In genomic region chr10:22531441-22531840, GRCh38 we compare ENCODE assay signal across 29 cellular contexts.
"Had no signal": no experiment of that assay in that cellular context is flagged by ENCODE, and none has a peak within 500 bp of the region (broad histone marks: within the 10 kb centered on the region; RNA-seq: fewer than 3 reads in every experiment).

No MANE protein-coding gene starts in this region.

- H3K4me1 ChIP-seq: ascending aorta, breast epithelium, esophagus muscularis mucosa, gastroesophageal sphincter had no signal

- FAIRE-seq: colon had no signal

- H3K27ac ChIP-seq: ascending aorta, breast epithelium, cardiac muscle cell, esophagus muscularis mucosa, gastroesophageal sphincter, heart right ventricle had no signal

- H3K36me3 ChIP-seq: breast epithelium, cardiac muscle cell had no signal

- H3K27me3 ChIP-seq: ascending aorta, breast epithelium, cardiac muscle cell, esophagus muscularis mucosa, gastroesophageal sphincter, heart right ventricle had no signal

- H3K4me3 ChIP-seq: ascending aorta, breast epithelium, cardiac muscle cell, esophagus muscularis mucosa, gastroesophageal sphincter, heart right ventricle had no signal

- ATAC-seq: activated CD4-positive, alpha-beta T cell treated with anti-CD3 and anti-CD28 coated beads for 36 hours; activated naive CD4-positive, alpha-beta T cell treated with anti-CD3 and anti-CD28 coated beads, Interleukin-2, amount 50 U/mL, for 72 hours; activated T-cell treated with anti-CD3 and anti-CD28 coated beads, Interleukin-2, amount 50 U/mL, for 72 hours; effector memory CD8-positive, alpha-beta T cell; gastroesophageal sphincter; heart right ventricle had no signal

- DNase-seq: activated CD4-positive, alpha-beta memory T cell treated with anti-CD3 and anti-CD28 coated beads, Interleukin-2, amount 10 ng/mL, durations not matched to agents 7 days and 5 days; activated CD4-positive, alpha-beta T cell treated with anti-CD3 and anti-CD28 coated beads for 36 hours; activated CD4-positive, alpha-beta T cell treated with anti-CD3 and anti-CD28 coated beads, Interleukin-2, amount 10 ng/mL, durations not matched to agents 7 days and 5 days; activated CD4-positive, alpha-beta T cell treated with anti-CD3 and anti-CD28 coated beads, Interleukin-2, amount 50 U/mL, for 4 hours; activated CD4-positive, CD25-positive, alpha-beta regulatory T cell; activated CD4-positive, CD25-positive, alpha-beta regulatory T cell treated with anti-CD3 and anti-CD28 coated beads, Interleukin-2, amount 50 U/mL, for 72 hours; activated CD8-positive, alpha-beta memory T cell treated with anti-CD3 and anti-CD28 coated beads, Interleukin-2, amount 50 U/mL, for 48 hours; activated gamma-delta T cell; activated naive CD4-positive, alpha-beta T cell; activated naive CD4-positive, alpha-beta T cell treated with anti-CD3 and anti-CD28 coated beads, Interleukin-2, amount 10 ng/mL, durations not matched to agents 7 days and 5 days; activated naive CD8-positive, alpha-beta T cell treated with anti-CD3 and anti-CD28 coated beads, Interleukin-2, amount 10 ng/mL, durations not matched to agents 7 days and 5 days; activated T-cell treated with anti-CD3 and anti-CD28 coated beads for 4 hours; activated T-cell treated with anti-CD3 and anti-CD28 coated beads, Interleukin-2, amount 50 U/mL, for 24 hours; activated T-cell treated with anti-CD3 and anti-CD28 coated beads, Interleukin-2, amount 50 U/mL, for 72 hours; cortex of kidney; dermis blood vessel endothelial cell; effector CD4-positive, alpha-beta T cell; effector memory CD8-positive, alpha-beta T cell; erythroblast; foreskin melanocyte; heart right ventricle; T-helper 2 cell had no signal
